Comparison of ENCODE assay signal across 8 cellular contexts in genomic region chr2:43220229-43220981, GRCh38. TPM values are rescaled to one million over a fixed set of nuclear protein-coding genes. Genes with fewer than 3 reads are reported as not detected.
DNase-seq lines count a peak whose midpoint lies in the region; ATAC-seq and TF ChIP-seq lines count a peak whose summit lies in the region.

No MANE protein-coding gene starts in this region.

- H3K36me3 ChIP-seq in BLaER1 treated with 17β-estradiol and CSF1 and Interleukin-3, amounts not matched to agents 10 nM and 100 nM = peaks cover 34 to 40% (median 36%) of the 10 kb centered on the region in 11 experiments
- H3K36me3 ChIP-seq in Karpas-422 (ENCODE audit: insufficient read depth, low read length) = peaks cover 17% of the 10 kb centered on the region
- peaks cover 11% of the 10 kb centered on the region for H3K36me3 ChIP-seq in mammary epithelial cell (ENCODE audit: insufficient read depth, low read length)
- peaks cover 28% of the 10 kb centered on the region for H3K36me3 ChIP-seq in mesodermal cell (ENCODE audit: control insufficient read depth, insufficient read depth, low read length)
- peaks cover 0 to 10% of the 10 kb centered on the region in 2 donors for H3K36me3 ChIP-seq in aorta (ENCODE audit: control insufficient read depth in 1 of 2, insufficient read depth in 2 of 2, low read length in 1 of 2)

- ATAC-seq in aorta (ENCODE audit: low FRiP score) (no peak), HG02938 (IDR thresholded peaks at IDR 0.05; ENCODE audit: unreplicated experiment) (no peak), HG03045 (IDR thresholded peaks at IDR 0.05; ENCODE audit: unreplicated experiment) (no peak), sciatic nerve (no peak)

- H3K9me2 ChIP-seq in Karpas-422 (replicated peaks; ENCODE audit: insufficient read depth, low read length) = no peaks in the 10 kb centered on the region

- CTCF ChIA-PET in mammary epithelial cell (lab: Charles Lee; ENCODE audit: low non-redundant PET) = interaction anchor here (0.6 kb wide), 3 partner anchors 92 to 1129 kb away, joined by 3 to 7 read pairs (median 5); no protein-coding TSS in a partner anchor

- peaks cover 35 to 76% (median 56%) of the 10 kb centered on the region in 10 experiments for H3K4me1 ChIP-seq in BLaER1 treated with 17β-estradiol and CSF1 and Interleukin-3, amounts not matched to agents 10 nM and 100 nM
- H3K4me1 ChIP-seq in Karpas-422 (ENCODE audit: low read length) (peaks cover 72% of the 10 kb centered on the region), mammary epithelial cell (ENCODE audit: insufficient read depth, low read length) (peaks cover 46% of the 10 kb centered on the region), mesodermal cell (ENCODE audit: control insufficient read depth, insufficient read depth, low read length, poor library complexity, severe bottlenecking) (peaks cover 51% of the 10 kb centered on the region), aorta (ENCODE audit: control insufficient read depth in 1 of 2, insufficient read depth in 2 of 2, low read length in 2 of 2) (no peaks in the 10 kb centered on the region)

- WGBS in mammary epithelial cell (ENCODE audit: low coverage, missing lambda C conversion rate) = 10% methylated on average over 15 of the region's 15 CpGs
- 32 to 39% methylated on average over 6 to 10 of the region's 15 CpGs for WGBS in mesodermal cell (ENCODE audit: insufficient coverage in 2 of 2), 2 experiments
- 5% methylated on average over 15 of the region's 15 CpGs for WGBS in aorta, 2 donors

- dilution Hi-C loops in mammary epithelial cell (cut with HindIII; ENCODE audit: low sequenced_read_pairs) = loop anchor here (5.0 kb wide), 4 partner anchors 98 to 388 kb away; no protein-coding TSS in a partner anchor

- peak overlapping the region; percentile 91 to 100 (median 98) for H3K9ac ChIP-seq in BLaER1 treated with 17β-estradiol and CSF1 and Interleukin-3, amounts not matched to agents 10 nM and 100 nM
- H3K9ac ChIP-seq in Karpas-422 (ENCODE audit: low read length) (peak overlapping the region; percentile 98), mammary epithelial cell (ENCODE audit: insufficient read depth, low read length) (peak overlapping the region; percentile 95)

- peak overlapping the region; percentile 88 to 100 (median 97) for H3K27ac ChIP-seq in BLaER1 treated with 17β-estradiol and CSF1 and Interleukin-3, amounts not matched to agents 10 nM and 100 nM
- peak overlapping the region; percentile 97 for H3K27ac ChIP-seq in Karpas-422 (ENCODE audit: low read length)
- H3K27ac ChIP-seq in mammary epithelial cell (ENCODE audit: insufficient read depth, low read depth, low read length) = peak overlapping the region; percentile 88
- H3K27ac ChIP-seq in mesodermal cell (ENCODE audit: low read depth, low read length, severe bottlenecking) = peak overlapping the region; percentile 96
- H3K27ac ChIP-seq in aorta (ENCODE audit: low read depth in 1 of 2, low read length in 2 of 2) = peak overlapping the region; percentile 89 to 94

- BruUV-seq in mammary epithelial cell (replicated peaks; lab: Mats Ljungman, UMichigan) = TSS peak; percentile 38

- H3K4me3 ChIP-seq in BLaER1 treated with 17β-estradiol and CSF1 and Interleukin-3, amounts not matched to agents 10 nM and 100 nM = peak overlapping the region; percentile 75 to 95 (median 89)
- H3K4me3 ChIP-seq in Karpas-422 (ENCODE audit: low read length) = peak overlapping the region; percentile 90
- H3K4me3 ChIP-seq in mammary epithelial cell (replicated peaks in 1 of 3; ENCODE audit: insufficient read depth in 1 of 3, low read depth in 2 of 3, low read length in 3 of 3) = peak overlapping the region; percentile 37 to 44 (median 41)
- peak overlapping the region; percentile 66 for H3K4me3 ChIP-seq in mesodermal cell (ENCODE audit: extremely low read depth, insufficient read depth, low read length, poor library complexity, severe bottlenecking)
- no peak overlapping the region for H3K4me3 ChIP-seq in aorta (ENCODE audit: low read length in 2 of 2)

- no peak for TF ChIP-seq CTCF in mammary epithelial cell (conservative IDR thresholded peaks at IDR 0.05 in 1 of 2, IDR thresholded peaks at IDR 0.05 in 1 of 2; ENCODE audit: extremely low read depth in 1 of 2, insufficient read depth in 1 of 2, low read depth in 1 of 2, low read length in 2 of 2)

- H4K20me1 ChIP-seq in BLaER1 treated with 17β-estradiol and CSF1 and Interleukin-3, amounts not matched to agents 10 nM and 100 nM = peaks cover 28 to 52% (median 39%) of the 10 kb centered on the region in 11 experiments
- H4K20me1 ChIP-seq in Karpas-422 (ENCODE audit: insufficient read depth, low read depth, low read length) (peaks cover 26% of the 10 kb centered on the region), mammary epithelial cell (ENCODE audit: insufficient read depth, low read length) (peaks cover 10% of the 10 kb centered on the region)

- peak; percentile 56 for DNase-seq in Karpas-422
- DNase-seq in mammary epithelial cell = peak; percentile 54
- DNase-seq in aorta = no peak
- no peak for DNase-seq in sciatic nerve (ENCODE audit: low spot score)

- peaks cover 0 to 13% (median 0%) of the 10 kb centered on the region in 11 experiments; a peak in 7 of 22 replicates for H3K9me3 ChIP-seq in BLaER1 treated with 17β-estradiol and CSF1 and Interleukin-3, amounts not matched to agents 10 nM and 100 nM (replicated peaks in 1 of 11)
- H3K9me3 ChIP-seq in Karpas-422 (ENCODE audit: low read length) (no peaks in the 10 kb centered on the region), mammary epithelial cell (replicated peaks; ENCODE audit: insufficient read depth, low read length) (no peaks in the 10 kb centered on the region), mesodermal cell (ENCODE audit: control insufficient read depth, low read length) (no peaks in the 10 kb centered on the region), aorta (ENCODE audit: control insufficient read depth, low read length) (no peaks in the 10 kb centered on the region)

- intact Hi-C loops in mammary epithelial cell (cut with micrococcal nuclease) = loop anchor here (2.0 to 5.0 kb wide), 2 partner anchors 20 to 183 kb away; no protein-coding TSS in a partner anchor
- intact Hi-C loops in aorta (cut with DNase I) = loop anchor here (2.0 to 10.0 kb wide), 5 partner anchors 322 to 1166 kb away; no protein-coding TSS in a partner anchor
- intact Hi-C loops in sciatic nerve (cut with DNase I) = loop anchor here (10.0 kb wide), 1 partner anchor 86 kb away; no protein-coding TSS in a partner anchor

- peak overlapping the region; percentile 84; the same call in 1 of the 2 replicates for H2AFZ ChIP-seq in Karpas-422 (ENCODE audit: low read length)
- H2AFZ ChIP-seq in mammary epithelial cell (ENCODE audit: low read depth, low read length) = peak overlapping the region; percentile 66

- H3K4me2 ChIP-seq in BLaER1 treated with 17β-estradiol and CSF1 and Interleukin-3, amounts not matched to agents 10 nM and 100 nM = peak overlapping the region; percentile 90 to 99 (median 97)
- peak overlapping the region; percentile 98 for H3K4me2 ChIP-seq in Karpas-422 (ENCODE audit: low read depth, low read length, poor library complexity, severe bottlenecking)
- peak overlapping the region; percentile 81 for H3K4me2 ChIP-seq in mammary epithelial cell (ENCODE audit: insufficient read depth, low read depth, low read length)

- H3K27me3 ChIP-seq in BLaER1 treated with 17β-estradiol and CSF1 and Interleukin-3, amounts not matched to agents 10 nM and 100 nM = no peaks in the 10 kb centered on the region
- H3K27me3 ChIP-seq in Karpas-422 (ENCODE audit: low read length) (no peaks in the 10 kb centered on the region), mammary epithelial cell (ENCODE audit: insufficient read depth, low read length) (no peaks in the 10 kb centered on the region), aorta (ENCODE audit: control insufficient read depth in 1 of 2, insufficient read depth in 2 of 2, low read length in 1 of 2) (no peaks in the 10 kb centered on the region)

- H3K79me2 ChIP-seq in Karpas-422 (ENCODE audit: low read length) (peaks cover 36% of the 10 kb centered on the region), mammary epithelial cell (ENCODE audit: insufficient read depth, low read length) (peaks cover 40% of the 10 kb centered on the region)

- in situ Hi-C loops in mammary epithelial cell (cut with MboI; ENCODE audit: low sequenced_read_pairs in 2 of 2) = loop anchor here (10.0 kb wide), 3 partner anchors 66 to 366 kb away; no protein-coding TSS in a partner anchor

RNA-seq across cellular contexts. Expression of gene ZFP36L2, which starts 6.0 kb away (rescaled TPM):
- total RNA-seq in Karpas-422 (2014; rRNA removed; shearing (Covaris generic); ENCODE audit: low replicate concordance) = 4.0 and 10.6 TPM in 2 replicates
- total RNA-seq in mammary epithelial cell = 100 to 1,000 TPM in 1 of 2 donors, 10 to 100 TPM in 1; 26.3 to 213 TPM
- 35.6 TPM for polyA plus RNA-seq in mammary epithelial cell
- 68.7 TPM for polyA minus RNA-seq in mammary epithelial cell
- 59.1 TPM for polyA plus RNA-seq in mesodermal cell (2013, experiment 1 of 2)
- 51.5 TPM for polyA plus RNA-seq in mesodermal cell (2013, experiment 2 of 2)
- total RNA-seq in aorta = 100 to 1,000 TPM; 180 to 231 TPM
- 100 to 1,000 TPM in 1 of 2 donors, 10 to 100 TPM in 1; 71.9 to 118 TPM for polyA plus RNA-seq in aorta
- total RNA-seq in sciatic nerve = 172 TPM

Comparison
In these comparisons a context has a peak if more than half of its experiments do, and no peak if none do; other contexts are left out.
1. H3K4me3 ChIP-seq: peak in BLaER1 treated with 17β-estradiol and CSF1 and Interleukin-3, amounts not matched to agents 10 nM and 100 nM (10 of 10), Karpas-422 (single experiment), mammary epithelial cell (3 of 3) and mesodermal cell (single experiment); none in aorta (0 of 2).
2. DNase-seq: peak in Karpas-422 (single experiment) and mammary epithelial cell (single experiment); none in aorta (0 of 2) and sciatic nerve (single experiment).
3. Peak in every context shown above with its lines, with median percentiles within 50 percentile points of each other: H3K27ac ChIP-seq, H3K4me2 ChIP-seq and H3K9ac ChIP-seq.